In the genomic region with DNA sequence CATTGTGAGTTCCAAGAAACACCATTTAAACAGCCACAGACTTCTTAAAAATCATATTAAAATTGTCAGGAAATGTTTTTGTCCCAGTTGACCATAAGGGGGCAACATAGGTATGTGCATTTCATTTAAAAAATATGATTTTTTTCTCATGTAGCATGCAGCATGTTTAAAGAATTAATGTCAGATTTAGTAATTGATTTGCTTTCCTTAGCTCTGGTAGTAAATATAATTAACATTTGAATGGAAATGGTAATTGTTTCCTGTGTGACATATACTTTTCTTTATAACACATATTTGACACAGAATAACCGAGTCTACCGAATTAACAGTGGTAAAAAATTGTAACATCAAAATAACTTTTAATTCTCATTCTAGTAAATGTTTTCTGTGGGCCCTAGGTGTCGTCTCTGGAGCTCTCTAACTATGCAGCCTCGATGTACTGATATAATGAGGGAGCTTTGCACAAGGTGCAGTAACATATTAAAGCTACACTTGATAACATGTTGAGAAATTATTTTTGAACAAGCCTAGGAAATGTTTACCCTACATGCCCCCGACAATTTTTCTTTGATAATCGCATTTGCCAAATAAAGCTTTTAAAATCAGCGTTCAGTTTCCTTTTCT, we compare ENCODE assay signal across 9 cellular contexts. TPM values are rescaled to one million over a fixed set of nuclear protein-coding genes. Genes with fewer than 3 reads are reported as not detected.
DNase-seq lines count a peak whose midpoint lies in the region; ATAC-seq and TF ChIP-seq lines count a peak whose summit lies in the region.
"Had no signal": no experiment of that assay in that cellular context is flagged by ENCODE, and none has a peak within 500 bp of the region (broad histone marks: within the 10 kb centered on the region; RNA-seq: fewer than 3 reads in every experiment).

No MANE protein-coding gene starts in this region.

- no peak overlapping the region for H2AFZ ChIP-seq in GM23338

- H3K36me3 ChIP-seq in GM23338 (ENCODE audit: insufficient read depth) = no peaks in the 10 kb centered on the region

- H3K9me2 ChIP-seq in GM23338 (ENCODE audit: insufficient read depth) = no peaks in the 10 kb centered on the region

- H3K27me3 Mint-ChIP-seq in GM23338 (ENCODE audit: insufficient read depth, low read depth, poor library complexity) = peaks cover 4% of the 10 kb centered on the region

- intact Hi-C loops in posterior cingulate gyrus (cut with DNase I) = no loop called here

- 0 out of 2 replicates have a peak overlapping the region, but pooled peaks have one; percentile 2 for H3K27ac Mint-ChIP-seq in GM23338

- H3K36me3 Mint-ChIP-seq in GM23338 (ENCODE audit: low read depth) = no peaks in the 10 kb centered on the region

- H3K4me2 ChIP-seq in GM23338 = no peak overlapping the region

- H4K20me1 ChIP-seq in GM23338 (replicated peaks; ENCODE audit: insufficient read depth) = no peaks in the 10 kb centered on the region

- H3K9me3 Mint-ChIP-seq in GM23338 = no peaks in the 10 kb centered on the region

- no peaks in the 10 kb centered on the region for H3K79me2 ChIP-seq in GM23338 (replicated peaks; ENCODE audit: insufficient read depth)

- H3K4me3 ChIP-seq in AG09309 (ENCODE audit: control insufficient read depth, low read depth, low read length) (no peak overlapping the region), GM23338 (no peak overlapping the region)

- no peak overlapping the region for H3K4me3 Mint-ChIP-seq in GM23338

- TF ChIP-seq CTCF in AG09309 (IDR thresholded peaks at IDR 0.05; ENCODE audit: control insufficient read depth, insufficient read depth, low read depth, low read length, missing control alignments) (peak; percentile 39), GM23338 (conservative IDR thresholded peaks at IDR 0.05; ENCODE audit: low read depth in 2 of 2) (peak; percentile 52 to 85)

- H3K4me1 ChIP-seq in GM23338 (ENCODE audit: insufficient read depth) = no peaks in the 10 kb centered on the region

- no peak overlapping the region for H3K27ac ChIP-seq in GM23338 (ENCODE audit: low read depth)
- H3K27ac ChIP-seq: epithelial cell of prostate had no signal

- ATAC-seq in GM23338 (no peak), HG03354 (IDR thresholded peaks at IDR 0.05; ENCODE audit: poor library complexity, severe bottlenecking, unreplicated experiment) (no peak), HG03342 (IDR thresholded peaks at IDR 0.05; ENCODE audit: unreplicated experiment) (no peak)

- DNase-seq in AG09309 (ENCODE audit: low read depth) = no peak
- peak; percentile 40 for DNase-seq in GM23338 (ENCODE audit: low spot score)
- peak; percentile 49 for DNase-seq in amniotic epithelial cell (ENCODE audit: low read depth)
- DNase-seq in kidney tubule cell (ENCODE audit: low spot score) = peak; percentile 62
- no peak for DNase-seq in NCI-H187 (lab: John Stamatoyannopoulos, UW)
- no peak for DNase-seq in posterior cingulate gyrus

- no peaks in the 10 kb centered on the region for H3K27me3 ChIP-seq in GM23338 (ENCODE audit: insufficient read depth)

- peaks cover 13% of the 10 kb centered on the region; the same call in 2 of the 3 replicates for H3K4me1 Mint-ChIP-seq in GM23338

- H3F3A ChIP-seq in GM23338 (replicated peaks; ENCODE audit: low read depth) = no peaks in the 10 kb centered on the region

TF ChIP-seq in GM23338, 12 proteins besides CTCF, POLR2A, EP300 and RAD21 (continues in another document):
- no peak for TF ChIP-seq JUNB (IDR thresholded peaks at IDR 0.05; ENCODE audit: unreplicated experiment)
- TF ChIP-seq EZH2phosphoT487 (IDR thresholded peaks at IDR 0.05; ENCODE audit: unreplicated experiment) = no peak
- TF ChIP-seq ZNF331 (CRISPR knock-in tag; IDR thresholded peaks at IDR 0.05; ENCODE audit: low read depth) = no peak
- TF ChIP-seq, protein P1, sequence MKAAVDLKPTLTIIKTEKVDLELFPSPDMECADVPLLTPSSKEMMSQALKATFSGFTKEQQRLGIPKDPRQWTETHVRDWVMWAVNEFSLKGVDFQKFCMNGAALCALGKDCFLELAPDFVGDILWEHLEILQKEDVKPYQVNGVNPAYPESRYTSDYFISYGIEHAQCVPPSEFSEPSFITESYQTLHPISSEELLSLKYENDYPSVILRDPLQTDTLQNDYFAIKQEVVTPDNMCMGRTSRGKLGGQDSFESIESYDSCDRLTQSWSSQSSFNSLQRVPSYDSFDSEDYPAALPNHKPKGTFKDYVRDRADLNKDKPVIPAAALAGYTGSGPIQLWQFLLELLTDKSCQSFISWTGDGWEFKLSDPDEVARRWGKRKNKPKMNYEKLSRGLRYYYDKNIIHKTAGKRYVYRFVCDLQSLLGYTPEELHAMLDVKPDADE (IDR thresholded peaks at IDR 0.05) = no peak
- TF ChIP-seq, protein P2, sequence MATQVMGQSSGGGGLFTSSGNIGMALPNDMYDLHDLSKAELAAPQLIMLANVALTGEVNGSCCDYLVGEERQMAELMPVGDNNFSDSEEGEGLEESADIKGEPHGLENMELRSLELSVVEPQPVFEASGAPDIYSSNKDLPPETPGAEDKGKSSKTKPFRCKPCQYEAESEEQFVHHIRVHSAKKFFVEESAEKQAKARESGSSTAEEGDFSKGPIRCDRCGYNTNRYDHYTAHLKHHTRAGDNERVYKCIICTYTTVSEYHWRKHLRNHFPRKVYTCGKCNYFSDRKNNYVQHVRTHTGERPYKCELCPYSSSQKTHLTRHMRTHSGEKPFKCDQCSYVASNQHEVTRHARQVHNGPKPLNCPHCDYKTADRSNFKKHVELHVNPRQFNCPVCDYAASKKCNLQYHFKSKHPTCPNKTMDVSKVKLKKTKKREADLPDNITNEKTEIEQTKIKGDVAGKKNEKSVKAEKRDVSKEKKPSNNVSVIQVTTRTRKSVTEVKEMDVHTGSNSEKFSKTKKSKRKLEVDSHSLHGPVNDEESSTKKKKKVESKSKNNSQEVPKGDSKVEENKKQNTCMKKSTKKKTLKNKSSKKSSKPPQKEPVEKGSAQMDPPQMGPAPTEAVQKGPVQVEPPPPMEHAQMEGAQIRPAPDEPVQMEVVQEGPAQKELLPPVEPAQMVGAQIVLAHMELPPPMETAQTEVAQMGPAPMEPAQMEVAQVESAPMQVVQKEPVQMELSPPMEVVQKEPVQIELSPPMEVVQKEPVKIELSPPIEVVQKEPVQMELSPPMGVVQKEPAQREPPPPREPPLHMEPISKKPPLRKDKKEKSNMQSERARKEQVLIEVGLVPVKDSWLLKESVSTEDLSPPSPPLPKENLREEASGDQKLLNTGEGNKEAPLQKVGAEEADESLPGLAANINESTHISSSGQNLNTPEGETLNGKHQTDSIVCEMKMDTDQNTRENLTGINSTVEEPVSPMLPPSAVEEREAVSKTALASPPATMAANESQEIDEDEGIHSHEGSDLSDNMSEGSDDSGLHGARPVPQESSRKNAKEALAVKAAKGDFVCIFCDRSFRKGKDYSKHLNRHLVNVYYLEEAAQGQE (IDR thresholded peaks at IDR 0.05; ENCODE audit: unreplicated experiment) = no peak
- no peak for TF ChIP-seq EZH2 (IDR thresholded peaks at IDR 0.05; ENCODE audit: low read depth, unreplicated experiment)
- no peak for TF ChIP-seq CREB1 (CRISPR knock-in tag; IDR thresholded peaks at IDR 0.05; ENCODE audit: low read depth)
- TF ChIP-seq NANOG (IDR thresholded peaks at IDR 0.05; ENCODE audit: borderline replicate concordance) = no peak
- TF ChIP-seq ZNF114 (CRISPR knock-in tag; IDR thresholded peaks at IDR 0.05) = no peak

RNA-seq across cellular contexts. Expression of a gene that starts 34.9 kb away (rescaled TPM):
- 20.8 and 26.5 TPM in 2 replicates for total RNA-seq in GM23338 (2014; rRNA removed; shearing (Covaris generic))
- 11.7 and 13.3 TPM in 2 replicates for polyA plus RNA-seq in GM23338 (2016; fragmentation: Nextera tagmentation; extraction: Ambion mirVana)

RNA-seq across cellular contexts. Expression of a gene that starts 35.4 kb away (rescaled TPM):
- total RNA-seq in GM23338 (2014; rRNA removed; shearing (Covaris generic)) = 13.1 and 18.2 TPM in 2 replicates
- 14.1 TPM in 2 replicates for polyA plus RNA-seq in GM23338 (2016; fragmentation: Nextera tagmentation; extraction: Ambion mirVana)

Comparison
In these comparisons a context has a peak if more than half of its experiments do, and no peak if none do; other contexts are left out.
1. DNase-seq: peak in GM23338 (single experiment), amniotic epithelial cell (single experiment) and kidney tubule cell (single experiment); none in AG09309 (single experiment), NCI-H187 (0 of 2) and posterior cingulate gyrus (0 of 10).